Comparison of ENCODE assay signal across 17 cellular contexts in genomic region chr6:106450645-106451044, GRCh38.
"Had no signal": no experiment of that assay in that cellular context is flagged by ENCODE, and none has a peak within 500 bp of the region (broad histone marks: within the 10 kb centered on the region; RNA-seq: fewer than 3 reads in every experiment).

No MANE protein-coding gene starts in this region.

- H3K4me1 ChIP-seq: parathyroid adenoma had no signal

- H3K36me3 ChIP-seq: brain microvascular endothelial cell, heart left ventricle, left ventricle myocardium inferior, thoracic aorta had no signal

- H3K27ac ChIP-seq: brain microvascular endothelial cell, dorsolateral prefrontal cortex, left ventricle myocardium inferior, parathyroid adenoma, thoracic aorta had no signal

- ATAC-seq: activated CD8-positive, alpha-beta memory T cell treated with anti-CD3 and anti-CD28 coated beads, Interleukin-2, amount 10 ng/mL, durations not matched to agents 7 days and 5 days; activated T-cell treated with anti-CD3 and anti-CD28 coated beads, Interleukin-2, amount 50 U/mL, for 4 hours; esophagus mucosa; heart left ventricle had no signal

- H3K27me3 ChIP-seq: brain microvascular endothelial cell, heart left ventricle had no signal

- H3K79me2 ChIP-seq: parathyroid adenoma had no signal

- DNase-seq: activated CD4-positive, alpha-beta T cell treated with anti-CD3 and anti-CD28 coated beads, Interleukin-2, amount 50 U/mL, for 48 hours; activated CD4-positive, CD25-positive, alpha-beta regulatory T cell; activated CD8-positive, alpha-beta memory T cell treated with anti-CD3 and anti-CD28 coated beads, Interleukin-2, amount 10 ng/mL, durations not matched to agents 7 days and 5 days; activated gamma-delta T cell; activated T-cell treated with anti-CD3 and anti-CD28 coated beads, Interleukin-2, amount 50 U/mL, for 4 hours; cerebellar nuclear complex; dorsolateral prefrontal cortex; foreskin melanocyte; heart left ventricle; islet precursor cell; left ventricle myocardium inferior; stimulated activated CD4-positive, alpha-beta T cell treated with anti-CD3 and anti-CD28 coated beads, Interleukin-15, amount 100 ng/mL, for 24 hours; stimulated activated CD4-positive, alpha-beta T cell treated with anti-CD3 and anti-CD28 coated beads, Interleukin-4, amount 100 ng/mL, for 24 hours had no signal

- H2AFZ ChIP-seq: parathyroid adenoma had no signal

- H3K4me3 ChIP-seq: dorsolateral prefrontal cortex, heart left ventricle, left ventricle myocardium inferior, thoracic aorta had no signal

- H3K9me3 ChIP-seq: heart left ventricle, left ventricle myocardium inferior, thoracic aorta had no signal
